In the genomic region with DNA sequence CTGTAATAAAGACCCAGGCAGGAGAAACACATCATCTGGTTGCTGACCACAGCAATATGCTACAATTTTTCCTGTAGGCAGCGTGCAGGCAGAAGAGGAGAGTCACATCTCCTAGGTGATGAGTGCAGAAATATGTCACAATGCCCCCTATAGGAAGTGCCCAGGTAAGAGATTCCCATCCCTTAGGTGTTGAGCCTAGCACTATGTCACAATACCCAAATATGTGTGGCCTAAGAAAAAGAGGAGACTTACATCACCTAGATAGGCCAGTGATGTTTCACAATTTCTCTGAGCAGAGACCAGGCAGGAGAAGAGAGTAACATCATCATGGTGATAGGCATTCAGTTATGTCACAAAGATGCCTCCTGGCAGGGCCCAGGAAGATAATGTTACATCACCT, we compare ENCODE assay signal across 1 cellular context.
TF ChIP-seq lines count a peak whose summit lies in the region.

No MANE protein-coding gene starts in this region.

TF ChIP-seq in WTC11, 78 proteins besides CTCF, POLR2A, EP300 and RAD21 (continued from another document):
- TF ChIP-seq, protein P1, sequence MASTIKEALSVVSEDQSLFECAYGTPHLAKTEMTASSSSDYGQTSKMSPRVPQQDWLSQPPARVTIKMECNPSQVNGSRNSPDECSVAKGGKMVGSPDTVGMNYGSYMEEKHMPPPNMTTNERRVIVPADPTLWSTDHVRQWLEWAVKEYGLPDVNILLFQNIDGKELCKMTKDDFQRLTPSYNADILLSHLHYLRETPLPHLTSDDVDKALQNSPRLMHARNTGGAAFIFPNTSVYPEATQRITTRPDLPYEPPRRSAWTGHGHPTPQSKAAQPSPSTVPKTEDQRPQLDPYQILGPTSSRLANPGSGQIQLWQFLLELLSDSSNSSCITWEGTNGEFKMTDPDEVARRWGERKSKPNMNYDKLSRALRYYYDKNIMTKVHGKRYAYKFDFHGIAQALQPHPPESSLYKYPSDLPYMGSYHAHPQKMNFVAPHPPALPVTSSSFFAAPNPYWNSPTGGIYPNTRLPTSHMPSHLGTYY (CRISPR knock-in tag; IDR thresholded peaks at IDR 0.05) = no peak
- TF ChIP-seq, protein P2, sequence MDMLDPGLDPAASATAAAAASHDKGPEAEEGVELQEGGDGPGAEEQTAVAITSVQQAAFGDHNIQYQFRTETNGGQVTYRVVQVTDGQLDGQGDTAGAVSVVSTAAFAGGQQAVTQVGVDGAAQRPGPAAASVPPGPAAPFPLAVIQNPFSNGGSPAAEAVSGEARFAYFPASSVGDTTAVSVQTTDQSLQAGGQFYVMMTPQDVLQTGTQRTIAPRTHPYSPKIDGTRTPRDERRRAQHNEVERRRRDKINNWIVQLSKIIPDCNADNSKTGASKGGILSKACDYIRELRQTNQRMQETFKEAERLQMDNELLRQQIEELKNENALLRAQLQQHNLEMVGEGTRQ (CRISPR knock-in tag; IDR thresholded peaks at IDR 0.05) = no peak
- TF ChIP-seq, protein P3, sequence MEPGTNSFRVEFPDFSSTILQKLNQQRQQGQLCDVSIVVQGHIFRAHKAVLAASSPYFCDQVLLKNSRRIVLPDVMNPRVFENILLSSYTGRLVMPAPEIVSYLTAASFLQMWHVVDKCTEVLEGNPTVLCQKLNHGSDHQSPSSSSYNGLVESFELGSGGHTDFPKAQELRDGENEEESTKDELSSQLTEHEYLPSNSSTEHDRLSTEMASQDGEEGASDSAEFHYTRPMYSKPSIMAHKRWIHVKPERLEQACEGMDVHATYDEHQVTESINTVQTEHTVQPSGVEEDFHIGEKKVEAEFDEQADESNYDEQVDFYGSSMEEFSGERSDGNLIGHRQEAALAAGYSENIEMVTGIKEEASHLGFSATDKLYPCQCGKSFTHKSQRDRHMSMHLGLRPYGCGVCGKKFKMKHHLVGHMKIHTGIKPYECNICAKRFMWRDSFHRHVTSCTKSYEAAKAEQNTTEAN (CRISPR knock-in tag; IDR thresholded peaks at IDR 0.05) = no peak
- no peak for TF ChIP-seq NR1H2 (CRISPR knock-in tag; IDR thresholded peaks at IDR 0.05)
- no peak for TF ChIP-seq NR3C1 (CRISPR knock-in tag; conservative IDR thresholded peaks at IDR 0.05; ENCODE audit: low read depth)
- TF ChIP-seq, protein P4, sequence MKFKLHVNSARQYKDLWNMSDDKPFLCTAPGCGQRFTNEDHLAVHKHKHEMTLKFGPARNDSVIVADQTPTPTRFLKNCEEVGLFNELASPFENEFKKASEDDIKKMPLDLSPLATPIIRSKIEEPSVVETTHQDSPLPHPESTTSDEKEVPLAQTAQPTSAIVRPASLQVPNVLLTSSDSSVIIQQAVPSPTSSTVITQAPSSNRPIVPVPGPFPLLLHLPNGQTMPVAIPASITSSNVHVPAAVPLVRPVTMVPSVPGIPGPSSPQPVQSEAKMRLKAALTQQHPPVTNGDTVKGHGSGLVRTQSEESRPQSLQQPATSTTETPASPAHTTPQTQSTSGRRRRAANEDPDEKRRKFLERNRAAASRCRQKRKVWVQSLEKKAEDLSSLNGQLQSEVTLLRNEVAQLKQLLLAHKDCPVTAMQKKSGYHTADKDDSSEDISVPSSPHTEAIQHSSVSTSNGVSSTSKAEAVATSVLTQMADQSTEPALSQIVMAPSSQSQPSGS (CRISPR knock-in tag; IDR thresholded peaks at IDR 0.05; ENCODE audit: borderline replicate concordance, low read depth) = no peak
